ENCODE assay signal across 8 cellular contexts in genomic region chrX:71532753-71533425, GRCh38. TPM values are rescaled to one million over a fixed set of nuclear protein-coding genes. Genes with fewer than 3 reads are reported as not detected.
DNase-seq lines count a peak whose midpoint lies in the region; ATAC-seq and TF ChIP-seq lines count a peak whose summit lies in the region.

Gene OGT, plus strand, starts transcription at chrX:71533104. Its CDS starts 196 bp downstream, at chrX:71533300.

- H3K4me1 Mint-ChIP-seq in activated B cell treated with CpG ODN at 0.5 μM for 24 hours (peaks cover 24% of the 10 kb centered on the region), immature natural killer cell (peaks cover 29 to 41% of the 10 kb centered on the region in 2 donors)

- peak within 1 kb of the TSS; percentile 94 for H3K27ac ChIP-seq in smooth muscle cell (ENCODE audit: low read depth)

- peak; percentile 83 for ATAC-seq in HG03175 (IDR thresholded peaks at IDR 0.05; ENCODE audit: unreplicated experiment)
- peak; percentile 82 for ATAC-seq in activated B cell treated with CpG ODN at 0.5 μM for 24 hours (ENCODE audit: low read depth)

- peak within 1 kb of the TSS; percentile 82 for H2AFZ ChIP-seq in smooth muscle cell (ENCODE audit: low read depth)

- intact Hi-C loops in activated B cell treated with CpG ODN at 0.5 μM for 24 hours (cut with micrococcal nuclease), result loop anchor here (1.0 to 10.0 kb wide), 6 partner anchors 8 to 468 kb away; partner anchors contain the start of genes IL2RG, SNX12, TAF1 and ZMYM3

- H3K27me3 Mint-ChIP-seq in activated B cell treated with CpG ODN at 0.5 μM for 24 hours, result no peaks in the 10 kb centered on the region
- peaks cover 12 to 34% (median 25%) of the 10 kb centered on the region in 3 donors for H3K27me3 Mint-ChIP-seq in immature natural killer cell (ENCODE audit: low read depth in 3 of 3)

- WGBS in smooth muscle cell (ENCODE audit: low lambda C conversion rate), result 33% methylated on average over 47 of the region's 47 CpGs

- POLR2A ChIA-PET in activated B cell treated with CpG ODN at 0.5 μM for 24 hours (lab: Charles Lee), result interaction anchor here (0.5 to 5.4 kb wide), 17 partner anchors 10 to 1399 kb away, joined by 3 to 79 read pairs (median 4); partner anchors contain the start of genes MED12, NONO, TAF1 and ZMYM3

- H3F3A ChIP-seq in smooth muscle cell (ENCODE audit: low read depth), result no peaks in the 10 kb centered on the region

- H3K79me2 ChIP-seq in smooth muscle cell (ENCODE audit: low read depth), result peaks cover 48% of the 10 kb centered on the region

- H3K9me3 ChIP-seq in smooth muscle cell (replicated peaks; ENCODE audit: low read depth), result no peaks in the 10 kb centered on the region

- in situ Hi-C loops in GM18951 (cut with MboI; ENCODE audit: low sequenced_read_pairs, unreplicated experiment), result no loop called here

- no peaks in the 10 kb centered on the region for H3K36me3 ChIP-seq in smooth muscle cell (ENCODE audit: low read depth)

- H3K9ac ChIP-seq in smooth muscle cell (ENCODE audit: low read depth), result peak within 1 kb of the TSS; percentile 88

- peak within 1 kb of the TSS; percentile 87 for H3K4me2 ChIP-seq in smooth muscle cell

- DNase-seq in AG08395 (ENCODE audit: low spot score) (peak; percentile 89), NCI-H345 (lab: John Stamatoyannopoulos, UW) (peak; percentile 97), activated B cell treated with CpG ODN at 0.5 μM for 24 hours (peak; percentile 77), cardiac fibroblast (ENCODE audit: low read depth in 2 of 2) (peak; percentile 98 to 99), immature natural killer cell (peak; percentile 92 to 94 (median 93)), smooth muscle cell (lab: John Stamatoyannopoulos, UW; ENCODE audit: unreplicated experiment) (peak; percentile 55)

- no peaks in the 10 kb centered on the region for H3K4me1 ChIP-seq in smooth muscle cell (ENCODE audit: low read depth)

- peak within 1 kb of the TSS; percentile 80 to 84 for H3K4me3 ChIP-seq in cardiac fibroblast (replicated peaks in 1 of 2; ENCODE audit: low read depth in 2 of 2, low read length in 2 of 2)
- peak within 1 kb of the TSS; percentile 90 for H3K4me3 ChIP-seq in smooth muscle cell

- TF ChIP-seq CTCF in activated B cell treated with CpG ODN at 0.5 μM for 24 hours (IDR thresholded peaks at IDR 0.05) (no peak), cardiac fibroblast (IDR thresholded peaks at IDR 0.05; ENCODE audit: low read depth, low read length) (no peak), smooth muscle cell (IDR thresholded peaks at IDR 0.05; ENCODE audit: borderline replicate concordance, insufficient read depth, poor library complexity, severe bottlenecking) (no peak)

- peak; percentile 85 for TF ChIP-seq POLR2A in GM18951 (IDR thresholded peaks at IDR 0.05; ENCODE audit: extremely low read depth, insufficient read depth, insufficient read length)

- H3K36me3 Mint-ChIP-seq in activated B cell treated with CpG ODN at 0.5 μM for 24 hours (ENCODE audit: low read depth) (peaks cover 35% of the 10 kb centered on the region), immature natural killer cell (peaks cover 0 to 7% (median 0%) of the 10 kb centered on the region in 3 donors)

- CTCF ChIA-PET in activated B cell treated with CpG ODN at 0.5 μM for 24 hours (lab: Charles Lee), result interaction anchor here (1.0 kb wide), 2 partner anchors 10 kb away, joined by 4 to 5 read pairs; no protein-coding TSS in a partner anchor

- no peaks in the 10 kb centered on the region for H3K27me3 ChIP-seq in smooth muscle cell (ENCODE audit: low read depth)

- H4K20me1 ChIP-seq in smooth muscle cell (ENCODE audit: low read depth), result peaks cover 39% of the 10 kb centered on the region

- H3K27ac Mint-ChIP-seq in activated B cell treated with CpG ODN at 0.5 μM for 24 hours, result peak within 1 kb of the TSS; percentile 93
- H3K27ac Mint-ChIP-seq in immature natural killer cell, result peak within 1 kb of the TSS; percentile 91 to 98 (median 96)

- H3K9me3 Mint-ChIP-seq in activated B cell treated with CpG ODN at 0.5 μM for 24 hours, result no peaks in the 10 kb centered on the region
- peaks cover 0 to 7% (median 0%) of the 10 kb centered on the region in 6 donors for H3K9me3 Mint-ChIP-seq in immature natural killer cell

- H3K4me3 Mint-ChIP-seq in activated B cell treated with CpG ODN at 0.5 μM for 24 hours (peak within 1 kb of the TSS; percentile 96), immature natural killer cell (peak within 1 kb of the TSS; percentile 95 to 98 (median 97))

RNA-seq across cellular contexts. Expression of gene OGT, which starts in this region (rescaled TPM):
- total RNA-seq in activated B cell treated with CpG ODN at 0.5 μM for 24 hours (223 and 272 TPM in 2 replicates), smooth muscle cell (67.4 and 79.3 TPM in 2 replicates)
- polyA plus RNA-seq in immature natural killer cell (10 to 100 TPM; 26.4 to 35.5 (median 28.7) TPM), smooth muscle cell (13.2 and 22.5 TPM in 2 replicates)

Comparison
In these comparisons a context has a peak if more than half of its experiments do, and no peak if none do; other contexts are left out.
1. Peak in every context shown above with its lines: DNase-seq, ATAC-seq, H3K4me3 ChIP-seq and H3K27ac ChIP-seq.